17 cellular contexts compared by ENCODE assay signal in the genomic region with DNA sequence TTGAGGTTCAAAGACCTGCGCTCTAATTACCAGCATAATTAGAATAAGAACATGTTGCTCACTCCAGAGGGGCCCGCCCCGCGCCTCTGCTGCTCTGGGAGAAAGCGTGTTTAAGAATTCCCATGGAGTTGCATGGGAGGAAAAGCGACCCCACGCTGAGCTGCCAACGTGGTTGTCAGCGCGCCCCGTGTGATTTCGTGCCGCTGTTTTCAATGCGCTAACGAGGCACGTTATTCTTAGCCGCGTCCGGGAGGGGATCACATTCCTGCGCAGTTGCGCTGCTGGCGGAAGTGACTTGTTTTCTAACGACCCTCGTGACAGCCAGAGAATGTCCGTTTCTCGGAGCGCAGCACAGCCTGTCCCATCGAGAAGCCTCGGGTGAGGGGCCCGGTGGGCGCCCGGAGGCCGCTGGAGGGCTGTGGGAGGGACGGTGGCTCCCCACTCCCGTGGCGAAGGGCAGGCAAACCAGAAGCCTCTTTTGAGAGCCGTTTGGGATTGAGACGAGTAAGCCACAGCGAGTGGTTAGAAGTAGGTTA.
DNase-seq lines count a peak whose midpoint lies in the region; ATAC-seq and TF ChIP-seq lines count a peak whose summit lies in the region.
"Had no signal": no experiment of that assay in that cellular context is flagged by ENCODE, and none has a peak within 500 bp of the region (broad histone marks: within the 10 kb centered on the region; RNA-seq: fewer than 3 reads in every experiment).

No MANE protein-coding gene starts in this region.

- H3K36me3 ChIP-seq in Peyer's patch (no peaks in the 10 kb centered on the region), right atrium auricular region (no peaks in the 10 kb centered on the region), neuron (ENCODE audit: insufficient read depth, low read length) (no peaks in the 10 kb centered on the region)
- H3K36me3 ChIP-seq: HAP-1, stomach had no signal

- peak; percentile 75 for DNase-seq in DMS79 treated with DMSO at 0.1 percent for 48 hours (lab: John Stamatoyannopoulos, UW)
- peak in 2 of 3 donors; percentile 4 to 31 for DNase-seq in Peyer's patch
- DNase-seq in right atrium auricular region (ENCODE audit: low spot score): peak; percentile 18
- DNase-seq in effector CD4-positive, alpha-beta T cell: no peak
- no peak for DNase-seq in NCI-H1436 treated with DMSO at 0.1 percent for 48 hours (lab: John Stamatoyannopoulos, UW)
- no peak for DNase-seq in activated CD4-positive, CD25-positive, alpha-beta regulatory T cell (lab: John Stamatoyannopoulos, UW)
- DNase-seq: activated CD4-positive, alpha-beta T cell treated with anti-CD3 and anti-CD28 coated beads for 1 hour; activated gamma-delta T cell treated with Interleukin-2 at 50 U/mL for 16 hours; Karpas-422; natural killer cell; NCI-H526 treated with DMSO at 0.1 percent for 48 hours; stimulated activated CD4-positive, alpha-beta T cell treated with anti-CD3 and anti-CD28 coated beads, Interleukin-2, amount 100 ng/mL, for 48 hours; stomach had no signal

- no peak for ATAC-seq in GM19023 (IDR thresholded peaks at IDR 0.05; ENCODE audit: unreplicated experiment)
- ATAC-seq: natural killer cell had no signal

- H2AFZ ChIP-seq in neuron (ENCODE audit: low read depth, low read length): peak overlapping the region; percentile 74

- TF ChIP-seq POLR2A in Peyer's patch (IDR thresholded peaks at IDR 0.05): no peak

- no peaks in the 10 kb centered on the region for H3K9me3 ChIP-seq in Peyer's patch
- H3K9me3 ChIP-seq in right atrium auricular region: no peaks in the 10 kb centered on the region
- no peaks in the 10 kb centered on the region for H3K9me3 ChIP-seq in neuron (ENCODE audit: low read length)
- H3K9me3 ChIP-seq: HAP-1, stomach had no signal

- TF ChIP-seq CTCF in Peyer's patch (IDR thresholded peaks at IDR 0.05): no peak
- TF ChIP-seq CTCF in right atrium auricular region (IDR thresholded peaks at IDR 0.05): no peak

- H3K27me3 ChIP-seq in Peyer's patch (no peaks in the 10 kb centered on the region), right atrium auricular region (peaks cover 3 to 12% of the 10 kb centered on the region in 2 donors), neuron (ENCODE audit: insufficient read depth, low read length) (no peaks in the 10 kb centered on the region)

- H3K4me1 ChIP-seq in Peyer's patch: no peaks in the 10 kb centered on the region
- H3K4me1 ChIP-seq in right atrium auricular region: peaks cover 0 to 13% of the 10 kb centered on the region in 2 donors
- peaks cover 24% of the 10 kb centered on the region for H3K4me1 ChIP-seq in neuron (ENCODE audit: insufficient read depth, low read length)
- H3K4me1 ChIP-seq: HAP-1 had no signal

- H3K27ac ChIP-seq in Peyer's patch (no peak overlapping the region), right atrium auricular region (no peak overlapping the region)
- H3K27ac ChIP-seq: C4-2B, stomach had no signal

- no peak overlapping the region for H3K4me3 ChIP-seq in Peyer's patch
- H3K4me3 ChIP-seq in right atrium auricular region: peak overlapping the region; percentile 10 to 31
- peak overlapping the region; percentile 42 for H3K4me3 ChIP-seq in neuron (ENCODE audit: low read length)
- H3K4me3 ChIP-seq: HAP-1 had no signal

Comparison
In these comparisons a context has a peak if more than half of its experiments do, and no peak if none do; other contexts are left out.
1. DNase-seq: peak in DMS79 treated with DMSO at 0.1 percent for 48 hours (single experiment), Peyer's patch (2 of 3) and right atrium auricular region (single experiment); none in effector CD4-positive, alpha-beta T cell (single experiment), NCI-H1436 treated with DMSO at 0.1 percent for 48 hours (single experiment) and activated CD4-positive, CD25-positive, alpha-beta regulatory T cell (0 of 4).
2. H3K4me3 ChIP-seq: peak in right atrium auricular region (2 of 2) and neuron (single experiment); none in Peyer's patch (0 of 4).